In the genomic region with DNA sequence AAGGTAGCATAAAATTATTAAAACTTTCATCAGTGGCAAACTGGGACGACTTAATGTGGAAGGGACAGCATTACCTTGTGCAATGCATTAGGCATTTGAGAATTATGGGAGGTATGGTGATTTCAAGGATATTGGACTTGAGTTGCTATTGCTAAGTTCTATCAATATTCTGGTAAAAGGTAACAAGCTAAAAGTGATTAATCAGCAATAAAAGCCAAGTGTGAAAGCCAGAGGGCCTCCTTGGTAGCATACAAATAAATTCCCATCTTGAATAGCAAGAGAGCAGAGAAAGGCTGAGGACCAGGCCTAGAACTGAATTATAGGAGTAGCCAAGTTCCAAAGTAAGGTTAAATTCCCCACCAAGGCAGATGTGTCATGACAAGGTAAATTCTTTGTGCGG, we compare ENCODE assay signal across 34 cellular contexts.
"Had no signal": no experiment of that assay in that cellular context is flagged by ENCODE, and none has a peak within 500 bp of the region (broad histone marks: within the 10 kb centered on the region; RNA-seq: fewer than 3 reads in every experiment).

No MANE protein-coding gene starts in this region.

- H3K36me3 ChIP-seq: adrenal gland, ascending aorta, cardiac muscle cell had no signal

- FAIRE-seq: bronchial epithelial cell, TTC549 had no signal

- H3K27ac ChIP-seq: adrenal gland, ascending aorta, cardiac muscle cell, VCaP had no signal

- H3K4me3 ChIP-seq: adrenal gland, ascending aorta, cardiac muscle cell had no signal

- H3K9me3 ChIP-seq: adrenal gland, ascending aorta had no signal

- DNase-seq: activated B cell treated with CpG ODN at 0.5 μM for 24 hours; activated CD4-positive, alpha-beta memory T cell treated with anti-CD3 and anti-CD28 coated beads for 36 hours; activated CD4-positive, alpha-beta T cell treated with anti-CD3 and anti-CD28 coated beads for 4 hours; activated CD4-positive, alpha-beta T cell treated with anti-CD3 and anti-CD28 coated beads, Interleukin-2, amount 10 ng/mL, durations not matched to agents 24 days and 14 days; activated CD4-positive, alpha-beta T cell treated with anti-CD3 and anti-CD28 coated beads, Interleukin-2, amount 50 U/mL, for 1 hour; activated CD4-positive, alpha-beta T cell treated with anti-CD3 and anti-CD28 coated beads, Interleukin-2, amount 50 U/mL, for 4 hours; activated CD4-positive, CD25-positive, alpha-beta regulatory T cell treated with anti-CD3 and anti-CD28 coated beads, Interleukin-2, amount 50 U/mL, for 72 hours; activated CD8-positive, alpha-beta memory T cell treated with anti-CD3 and anti-CD28 coated beads, Interleukin-2, amount 50 U/mL, for 4 hours; activated CD8-positive, alpha-beta T cell treated with anti-CD3 and anti-CD28 coated beads for 36 hours; activated effector memory CD4-positive, alpha-beta T cell treated with anti-CD3 and anti-CD28 coated beads, Interleukin-2, amount 50 U/mL, for 16 hours; activated gamma-delta T cell treated with Interleukin-2 at 50 U/mL for 16 hours; activated naive CD4-positive, alpha-beta T cell; activated naive CD4-positive, alpha-beta T cell treated with anti-CD3 and anti-CD28 coated beads for 36 hours; activated naive CD4-positive, alpha-beta T cell treated with anti-CD3 and anti-CD28 coated beads, Interleukin-2, amount 50 U/mL, for 16 hours; activated naive CD8-positive, alpha-beta T cell treated with anti-CD3 and anti-CD28 coated beads for 36 hours; activated T-cell treated with anti-CD3 and anti-CD28 coated beads for 4 hours; activated T-cell treated with anti-CD3 and anti-CD28 coated beads, Interleukin-2, amount 50 U/mL, for 1 hour; activated T-cell treated with anti-CD3 and anti-CD28 coated beads, Interleukin-2, amount 50 U/mL, for 4 hours; activated T-cell treated with anti-CD3 and anti-CD28 coated beads, Interleukin-2, amount 50 U/mL, for 72 hours; adrenal gland; amygdala; anterior cingulate cortex; caudate nucleus; cerebellar nuclear complex; T-helper 1 cell; T-helper 2 cell; T-helper 9 cell had no signal

- ATAC-seq: activated CD8-positive, alpha-beta T cell treated with anti-CD3 and anti-CD28 coated beads for 36 hours; activated naive CD4-positive, alpha-beta T cell treated with anti-CD3 and anti-CD28 coated beads, Interleukin-2, amount 50 U/mL, for 72 hours; activated T-cell treated with anti-CD3 and anti-CD28 coated beads, Interleukin-2, amount 50 U/mL, for 4 hours; activated T-cell treated with anti-CD3 and anti-CD28 coated beads, Interleukin-2, amount 50 U/mL, for 72 hours; activated T-helper 17 cell treated with anti-CD3 and anti-CD28 coated beads, Interleukin-2, amount 50 U/mL, for 72 hours had no signal

- H3K27me3 ChIP-seq: adrenal gland, ascending aorta, cardiac muscle cell had no signal

- H3K4me1 ChIP-seq: adrenal gland, ascending aorta had no signal
